In the genomic region with DNA sequence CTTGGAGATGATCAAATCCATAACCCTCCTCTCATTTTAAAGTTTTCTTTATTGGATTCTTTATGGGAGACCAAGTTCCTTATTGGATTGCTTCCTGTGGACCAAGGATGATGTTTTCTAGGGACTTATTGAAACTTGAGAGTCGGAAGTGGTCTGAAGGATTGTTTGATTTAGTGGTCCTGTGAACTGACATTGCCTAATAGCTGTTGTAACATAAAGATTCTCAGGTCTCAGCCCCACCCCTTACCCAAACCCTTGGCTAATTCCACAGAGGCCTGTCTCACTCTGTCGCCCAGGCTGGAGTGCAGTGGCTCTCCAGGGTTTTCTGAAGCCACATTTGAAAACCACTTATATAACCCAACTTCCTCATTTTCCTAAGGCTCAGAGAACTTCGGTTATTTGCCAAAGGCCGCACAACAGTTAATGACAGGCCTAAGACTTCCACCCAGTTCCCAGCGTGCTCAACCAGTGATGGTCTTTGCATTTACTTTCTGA, we compare ENCODE assay signal across 9 cellular contexts.
A peak's percentile ranks its signal among the peaks of the same experiment; 100 is the strongest.
DNase-seq lines count a peak whose midpoint lies in the region; ATAC-seq and TF ChIP-seq lines count a peak whose summit lies in the region.
"Had no signal": no experiment of that assay in that cellular context is flagged by ENCODE, and none has a peak within 500 bp of the region (broad histone marks: within the 10 kb centered on the region; RNA-seq: fewer than 3 reads in every experiment).

No MANE protein-coding gene starts in this region.

- peaks cover 2 to 11% of the 10 kb centered on the region in 2 donors for H3K4me1 ChIP-seq in aorta (ENCODE audit: control insufficient read depth in 1 of 2, insufficient read depth in 2 of 2, low read length in 2 of 2)
- H3K4me1 ChIP-seq: BE2C had no signal

- peak overlapping the region; percentile 63 for H3K4me3 Mint-ChIP-seq in natural killer cell treated with Interleukin-12 subunit alpha and Interleukin-12 subunit beta and Interleukin-15 and Interleukin-18, amount 100 ng/mL, for 72 hours
- no peak overlapping the region for H3K4me3 Mint-ChIP-seq in natural killer cell
- H3K4me3 Mint-ChIP-seq in activated T-helper 1 cell treated with anti-CD3 and anti-CD28 coated beads, Interleukin-12 subunit alpha, Interleukin-12 subunit beta, Interleukin-2, Interleukin-4 antibody, amounts not matched to agents 30 ng/mL and 10 ng/mL and 1 ng/mL, durations not matched to agents 14 hours and 24 hours and 36 hours, result no peak overlapping the region

- H3K27ac ChIP-seq in aorta (ENCODE audit: low read depth in 1 of 2, low read length in 2 of 2), result no peak overlapping the region

- TF ChIP-seq CTCF in natural killer cell (IDR thresholded peaks at IDR 0.05), result no peak

- H3K36me3 Mint-ChIP-seq in natural killer cell treated with Interleukin-12 subunit alpha and Interleukin-12 subunit beta and Interleukin-15 and Interleukin-18, amount 100 ng/mL, for 72 hours, result peaks cover 5% of the 10 kb centered on the region
- H3K36me3 Mint-ChIP-seq in natural killer cell, result no peaks in the 10 kb centered on the region
- H3K36me3 Mint-ChIP-seq in activated T-helper 1 cell treated with anti-CD3 and anti-CD28 coated beads, Interleukin-12 subunit alpha, Interleukin-12 subunit beta, Interleukin-2, Interleukin-4 antibody, amounts not matched to agents 30 ng/mL and 10 ng/mL and 1 ng/mL, durations not matched to agents 14 hours and 24 hours and 36 hours (ENCODE audit: low read depth), result peaks cover 55% of the 10 kb centered on the region

- no peak for DNase-seq in natural killer cell treated with Interleukin-12 subunit alpha and Interleukin-12 subunit beta and Interleukin-15 and Interleukin-18, amount 100 ng/mL, for 72 hours (ENCODE audit: low spot score)
- DNase-seq in natural killer cell (no peak), left lobe of liver (ENCODE audit: low spot score) (no peak), aorta (no peak), NCI-H1694 treated with DMSO at 0.1 percent for 48 hours (lab: John Stamatoyannopoulos, UW) (no peak)
- DNase-seq in activated T-helper 1 cell treated with anti-CD3 and anti-CD28 coated beads, Interleukin-12 subunit alpha, Interleukin-12 subunit beta, Interleukin-2, Interleukin-4 antibody, amounts not matched to agents 30 ng/mL and 10 ng/mL and 1 ng/mL, durations not matched to agents 14 hours and 24 hours and 36 hours (ENCODE audit: low spot score), result no peak

- no peaks in the 10 kb centered on the region for H3K27me3 ChIP-seq in aorta (ENCODE audit: control insufficient read depth in 1 of 2, insufficient read depth in 2 of 2, low read length in 1 of 2)
- H3K27me3 ChIP-seq: BE2C had no signal

- H3K27ac Mint-ChIP-seq in natural killer cell treated with Interleukin-12 subunit alpha and Interleukin-12 subunit beta and Interleukin-15 and Interleukin-18, amount 100 ng/mL, for 72 hours, result peak overlapping the region; percentile 69 to 89
- peak overlapping the region in 1 of 2 donors; percentile 75 for H3K27ac Mint-ChIP-seq in natural killer cell
- H3K27ac Mint-ChIP-seq in activated T-helper 1 cell treated with anti-CD3 and anti-CD28 coated beads, Interleukin-12 subunit alpha, Interleukin-12 subunit beta, Interleukin-2, Interleukin-4 antibody, amounts not matched to agents 30 ng/mL and 10 ng/mL and 1 ng/mL, durations not matched to agents 14 hours and 24 hours and 36 hours, result peak overlapping the region; percentile 79

- H3K27me3 Mint-ChIP-seq in natural killer cell treated with Interleukin-12 subunit alpha and Interleukin-12 subunit beta and Interleukin-15 and Interleukin-18, amount 100 ng/mL, for 72 hours, result no peaks in the 10 kb centered on the region
- H3K27me3 Mint-ChIP-seq in natural killer cell (ENCODE audit: low read depth in 2 of 2), result no peaks in the 10 kb centered on the region
- no peaks in the 10 kb centered on the region for H3K27me3 Mint-ChIP-seq in activated T-helper 1 cell treated with anti-CD3 and anti-CD28 coated beads, Interleukin-12 subunit alpha, Interleukin-12 subunit beta, Interleukin-2, Interleukin-4 antibody, amounts not matched to agents 30 ng/mL and 10 ng/mL and 1 ng/mL, durations not matched to agents 14 hours and 24 hours and 36 hours (ENCODE audit: insufficient read depth)

- H3K4me1 Mint-ChIP-seq in natural killer cell treated with Interleukin-12 subunit alpha and Interleukin-12 subunit beta and Interleukin-15 and Interleukin-18, amount 100 ng/mL, for 72 hours (ENCODE audit: low read depth in 2 of 2), result peaks cover 65 to 82% of the 10 kb centered on the region in 2 donors
- H3K4me1 Mint-ChIP-seq in natural killer cell, result peaks cover 38 to 50% of the 10 kb centered on the region in 2 donors
- peaks cover 97% of the 10 kb centered on the region for H3K4me1 Mint-ChIP-seq in activated T-helper 1 cell treated with anti-CD3 and anti-CD28 coated beads, Interleukin-12 subunit alpha, Interleukin-12 subunit beta, Interleukin-2, Interleukin-4 antibody, amounts not matched to agents 30 ng/mL and 10 ng/mL and 1 ng/mL, durations not matched to agents 14 hours and 24 hours and 36 hours (ENCODE audit: low read depth)

- H3K9me3 Mint-ChIP-seq in natural killer cell treated with Interleukin-12 subunit alpha and Interleukin-12 subunit beta and Interleukin-15 and Interleukin-18, amount 100 ng/mL, for 72 hours, result no peaks in the 10 kb centered on the region
- no peaks in the 10 kb centered on the region for H3K9me3 Mint-ChIP-seq in natural killer cell
- H3K9me3 Mint-ChIP-seq in activated T-helper 1 cell treated with anti-CD3 and anti-CD28 coated beads, Interleukin-12 subunit alpha, Interleukin-12 subunit beta, Interleukin-2, Interleukin-4 antibody, amounts not matched to agents 30 ng/mL and 10 ng/mL and 1 ng/mL, durations not matched to agents 14 hours and 24 hours and 36 hours, result peaks cover 3% of the 10 kb centered on the region

- intact Hi-C loops in natural killer cell (cut with micrococcal nuclease), result loop anchor here (2.0 kb wide), 1 partner anchor 15 kb away; no protein-coding TSS in a partner anchor
- intact Hi-C loops in activated T-helper 1 cell treated with anti-CD3 and anti-CD28 coated beads, Interleukin-12 subunit alpha, Interleukin-12 subunit beta, Interleukin-2, Interleukin-4 antibody, amounts not matched to agents 30 ng/mL and 10 ng/mL and 1 ng/mL, durations not matched to agents 14 hours and 24 hours and 36 hours (cut with micrococcal nuclease), result no loop called here
- intact Hi-C loops in aorta (cut with DNase I), result no loop called here

- no peak overlapping the region for H3K4me3 ChIP-seq in aorta (ENCODE audit: low read length in 2 of 2)

- ATAC-seq in natural killer cell treated with Interleukin-12 subunit alpha and Interleukin-12 subunit beta and Interleukin-15 and Interleukin-18, amount 100 ng/mL, for 72 hours, result peak; percentile 44 to 67
- ATAC-seq in natural killer cell (no peak), left lobe of liver (peak; percentile 18), aorta (ENCODE audit: low FRiP score) (peak; percentile 27), HG03025 (IDR thresholded peaks at IDR 0.05; ENCODE audit: low FRiP score, unreplicated experiment) (no peak), HG03378 (IDR thresholded peaks at IDR 0.05; ENCODE audit: unreplicated experiment) (no peak)

- no peaks in the 10 kb centered on the region for H3K36me3 ChIP-seq in aorta (ENCODE audit: control insufficient read depth in 1 of 2, insufficient read depth in 2 of 2, low read length in 1 of 2)
- H3K36me3 ChIP-seq: BE2C had no signal

- 65 to 78% methylated on average over 5 of the region's 5 CpGs for WGBS in aorta, 2 donors

- H3K9me3 ChIP-seq in aorta (ENCODE audit: control insufficient read depth, low read length), result no peaks in the 10 kb centered on the region
- H3K9me3 ChIP-seq: BE2C had no signal

Comparison
In these comparisons a context has a peak if more than half of its experiments do, and no peak if none do; other contexts are left out.
1. ATAC-seq: peak in natural killer cell treated with Interleukin-12 subunit alpha and Interleukin-12 subunit beta and Interleukin-15 and Interleukin-18, amount 100 ng/mL, for 72 hours (2 of 2), left lobe of liver (single experiment) and aorta (single experiment); none in natural killer cell (0 of 3), HG03025 (single experiment) and HG03378 (single experiment).